Comparison of ENCODE assay signal across 21 cellular contexts in the genomic region with DNA sequence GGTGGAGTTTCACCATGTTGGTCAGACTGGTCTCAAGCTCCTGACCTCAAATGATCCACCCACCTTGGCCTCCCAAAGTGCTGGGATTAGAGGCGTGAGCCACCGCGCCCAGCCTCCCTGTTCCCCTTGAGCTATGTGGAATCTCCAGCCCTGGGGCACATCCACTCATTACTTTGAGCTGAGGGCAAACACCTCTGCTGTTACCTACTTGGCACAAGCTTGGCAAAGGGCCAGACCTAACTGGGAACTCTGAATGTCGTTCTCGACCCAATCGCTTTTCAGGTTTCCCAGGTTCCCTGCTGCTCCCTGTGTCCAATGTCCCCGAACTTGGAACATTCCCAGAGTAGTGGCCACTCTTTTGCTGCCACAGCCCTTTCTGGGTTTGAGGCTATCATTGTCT.
"Had no signal": no experiment of that assay in that cellular context is flagged by ENCODE, and none has a peak within 500 bp of the region (broad histone marks: within the 10 kb centered on the region; RNA-seq: fewer than 3 reads in every experiment).

No MANE protein-coding gene starts in this region.

- H3K36me3 ChIP-seq: breast epithelium, gastroesophageal sphincter, upper lobe of left lung, vagina had no signal

- H3K9me3 ChIP-seq: vagina had no signal

- DNase-seq: activated CD4-positive, alpha-beta T cell treated with anti-CD3 and anti-CD28 coated beads for 1 hour; activated CD4-positive, alpha-beta T cell treated with anti-CD3 and anti-CD28 coated beads, Interleukin-2, amount 50 U/mL, for 1 hour; activated CD8-positive, alpha-beta T cell treated with anti-CD3 and anti-CD28 coated beads for 36 hours; activated naive CD8-positive, alpha-beta T cell treated with anti-CD3 and anti-CD28 coated beads, Interleukin-2, amount 50 U/mL, for 24 hours; activated T-cell treated with anti-CD3 and anti-CD28 coated beads, Interleukin-2, amount 50 U/mL, for 48 hours; amygdala; central memory CD4-positive, alpha-beta T cell; hippocampal formation; left cardiac atrium; left ventricle myocardium superior; mucosa of descending colon; posterior cingulate gyrus; stimulated activated CD4-positive, alpha-beta T cell treated with anti-CD3 and anti-CD28 coated beads, Interleukin-1b, Interleukin-23, amount 100 ng/mL, for 48 hours; stimulated activated CD4-positive, alpha-beta T cell treated with anti-CD3 and anti-CD28 coated beads, Interleukin-4, amount 100 ng/mL, for 4 hours; stimulated activated CD8-positive, alpha-beta memory T cell treated with anti-CD3 and anti-CD28 coated beads, Interleukin-4, amount 100 ng/mL, for 48 hours; stimulated activated naive CD8-positive, alpha-beta T cell treated with anti-CD3 and anti-CD28 coated beads, Interleukin-15, amount 100 ng/mL, for 72 hours; upper lobe of left lung had no signal

- H3K4me3 ChIP-seq: breast epithelium, gastroesophageal sphincter, mucosa of descending colon, skin epidermis, upper lobe of left lung, vagina had no signal

- H3K27ac ChIP-seq: breast epithelium, gastroesophageal sphincter, skin epidermis, upper lobe of left lung, vagina had no signal

- H3K27me3 ChIP-seq: breast epithelium, gastroesophageal sphincter, upper lobe of left lung, vagina had no signal
